ENCODE assay signal across 9 cellular contexts in genomic region chr1:62244380-62244779, GRCh38. TPM values are rescaled to one million over a fixed set of nuclear protein-coding genes. Genes with fewer than 3 reads are reported as not detected.
"Had no signal": no experiment of that assay in that cellular context is flagged by ENCODE, and none has a peak within 500 bp of the region (broad histone marks: within the 10 kb centered on the region; RNA-seq: fewer than 3 reads in every experiment).

No MANE protein-coding gene starts in this region.

RNA-seq across cellular contexts. Expression of gene L1TD1, which starts 49.7 kb away (rescaled TPM):
- total RNA-seq: activated naive CD4-positive, alpha-beta T cell treated with anti-CD3 and anti-CD28 coated beads for 36 hours; activated naive CD8-positive, alpha-beta T cell treated with anti-CD3 and anti-CD28 coated beads, Interleukin-2, amount 10 ng/mL, durations not matched to agents 7 days and 5 days; activated T-cell treated with anti-CD3 and anti-CD28 coated beads, Interleukin-2, amount 50 U/mL, for 72 hours; activated T-helper 1 cell treated with anti-CD3 and anti-CD28 coated beads, Interleukin-12 subunit alpha, Interleukin-12 subunit beta, Interleukin-2, Interleukin-4 antibody, amounts not matched to agents 30 ng/mL and 10 ng/mL and 1 ng/mL, durations not matched to agents 14 hours and 24 hours and 36 hours; activated T-helper 17 cell treated with anti-CD3 and anti-CD28 coated beads, Interleukin-2, amount 50 U/mL, for 72 hours; activated T-helper 2 cell treated with anti-CD3 and anti-CD28 coated beads, Interferon-gamma antibody, Interleukin-2, Interleukin-4, amounts not matched to agents 10 μg/mL and 5 μg/mL and 100 μg/mL, durations not matched to agents 14 hours and 24 hours and 36 hours; ascending aorta; cerebellum had no signal
- polyA plus RNA-seq: cardiac muscle cell had no signal
